8 cellular contexts compared by ENCODE assay signal in the genomic region with DNA sequence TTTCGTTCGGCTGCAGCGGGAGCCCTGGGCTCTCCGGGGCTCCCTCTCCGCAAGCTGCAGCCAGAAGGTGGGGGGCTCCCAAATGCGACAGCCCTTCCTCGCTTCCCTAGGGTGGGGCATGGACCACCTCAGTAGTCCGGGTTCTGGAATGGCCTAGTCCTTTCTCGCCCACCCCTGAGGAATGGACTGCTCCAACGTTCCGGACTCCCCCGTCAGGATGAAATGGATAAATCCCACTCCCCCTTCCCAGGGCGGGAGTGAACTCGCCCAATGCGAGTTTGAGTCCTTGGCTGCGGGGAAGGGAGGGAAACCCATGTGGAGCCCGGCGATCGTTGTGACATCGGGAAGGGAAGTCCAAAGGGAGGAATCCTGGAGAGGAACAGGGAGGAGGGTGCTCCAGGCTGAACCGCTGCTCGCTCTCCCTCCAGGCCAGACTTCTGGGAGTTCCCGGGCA. TPM values are rescaled to one million over a fixed set of nuclear protein-coding genes. Genes with fewer than 3 reads are reported as not detected.
DNase-seq lines count a peak whose midpoint lies in the region; ATAC-seq and TF ChIP-seq lines count a peak whose summit lies in the region.

No MANE protein-coding gene starts in this region.

- DNase-seq in AG08396 (ENCODE audit: low spot score) (peak; percentile 84), GM12865 (ENCODE audit: low read depth) (no peak), NCI-H345 treated with DMSO at 0.1 percent for 48 hours (lab: John Stamatoyannopoulos, UW; ENCODE audit: unreplicated experiment) (peak; percentile 15), glutamatergic neuron (peak; percentile 83)
- DNase-seq in activated naive CD8-positive, alpha-beta T cell treated with anti-CD3 and anti-CD28 coated beads, Interleukin-2, amount 10 ng/mL, durations not matched to agents 7 days and 5 days, result no peak

- H3K4me3 ChIP-seq in GM12865 (ENCODE audit: low read depth, low read length) (peak overlapping the region; percentile 61), neutrophil (ENCODE audit: low read depth in 1 of 2, low read length in 1 of 2) (peak overlapping the region; percentile 46 to 60)

- peaks cover 20 to 29% of the 10 kb centered on the region in 2 experiments for H3K4me1 ChIP-seq in neutrophil (ENCODE audit: control insufficient read depth in 1 of 2, insufficient read depth in 1 of 2, low read depth in 1 of 2, low read length in 1 of 2)

- peaks cover 20% of the 10 kb centered on the region for H3K4me1 Mint-ChIP-seq in activated naive CD8-positive, alpha-beta T cell treated with anti-CD3 and anti-CD28 coated beads, Interleukin-2, amount 10 ng/mL, durations not matched to agents 7 days and 5 days
- peaks cover 13% of the 10 kb centered on the region for H3K4me1 Mint-ChIP-seq in glutamatergic neuron (ENCODE audit: low read depth, unreplicated experiment)

- H3K36me3 Mint-ChIP-seq in activated naive CD8-positive, alpha-beta T cell treated with anti-CD3 and anti-CD28 coated beads, Interleukin-2, amount 10 ng/mL, durations not matched to agents 7 days and 5 days, result no peaks in the 10 kb centered on the region
- H3K36me3 Mint-ChIP-seq in glutamatergic neuron (ENCODE audit: unreplicated experiment), result peaks cover 9% of the 10 kb centered on the region

- no peaks in the 10 kb centered on the region for H3K9me3 Mint-ChIP-seq in activated naive CD8-positive, alpha-beta T cell treated with anti-CD3 and anti-CD28 coated beads, Interleukin-2, amount 10 ng/mL, durations not matched to agents 7 days and 5 days
- H3K9me3 Mint-ChIP-seq in glutamatergic neuron (ENCODE audit: unreplicated experiment), result peaks cover 27% of the 10 kb centered on the region

- POLR2A ChIA-PET in activated naive CD8-positive, alpha-beta T cell treated with anti-CD3 and anti-CD28 coated beads, Interleukin-2, amount 10 ng/mL, durations not matched to agents 7 days and 5 days (lab: Charles Lee), result no interaction called here

- no peak for TF ChIP-seq CTCF in GM12865 (IDR thresholded peaks at IDR 0.05; ENCODE audit: insufficient read depth, low read depth, low read length, missing control alignments)
- no peak for TF ChIP-seq CTCF in glutamatergic neuron (IDR thresholded peaks at IDR 0.05; ENCODE audit: partially characterized antibody, unreplicated experiment)
- no peak for TF ChIP-seq CTCF in neutrophil (IDR thresholded peaks at IDR 0.05)

- peaks cover 99% of the 10 kb centered on the region for H3K27me3 ChIP-seq in neutrophil

- no peak overlapping the region for H3K27ac Mint-ChIP-seq in activated naive CD8-positive, alpha-beta T cell treated with anti-CD3 and anti-CD28 coated beads, Interleukin-2, amount 10 ng/mL, durations not matched to agents 7 days and 5 days
- peak overlapping the region; percentile 89 for H3K27ac Mint-ChIP-seq in glutamatergic neuron (ENCODE audit: unreplicated experiment)

- peaks cover 72% of the 10 kb centered on the region for H3K27me3 Mint-ChIP-seq in activated naive CD8-positive, alpha-beta T cell treated with anti-CD3 and anti-CD28 coated beads, Interleukin-2, amount 10 ng/mL, durations not matched to agents 7 days and 5 days
- H3K27me3 Mint-ChIP-seq in glutamatergic neuron (ENCODE audit: unreplicated experiment), result peaks cover 26% of the 10 kb centered on the region

- peak overlapping the region; percentile 85 for H3K4me3 Mint-ChIP-seq in activated naive CD8-positive, alpha-beta T cell treated with anti-CD3 and anti-CD28 coated beads, Interleukin-2, amount 10 ng/mL, durations not matched to agents 7 days and 5 days
- peak overlapping the region; percentile 96 for H3K4me3 Mint-ChIP-seq in glutamatergic neuron (ENCODE audit: unreplicated experiment)

- H3K27ac ChIP-seq in neutrophil, result no peak overlapping the region

- peaks cover 4% of the 10 kb centered on the region for H3K9me3 ChIP-seq in neutrophil

- ATAC-seq in activated naive CD8-positive, alpha-beta T cell treated with anti-CD3 and anti-CD28 coated beads, Interleukin-2, amount 10 ng/mL, durations not matched to agents 7 days and 5 days (ENCODE audit: low read depth), result no peak
- ATAC-seq in HG03196 (IDR thresholded peaks at IDR 0.05; ENCODE audit: unreplicated experiment) (no peak), GM19467 (IDR thresholded peaks at IDR 0.05; ENCODE audit: unreplicated experiment) (no peak)

- no peaks in the 10 kb centered on the region for H3K36me3 ChIP-seq in neutrophil

RNA-seq across cellular contexts. Expression of a gene that starts 5.5 kb away (rescaled TPM):
- total RNA-seq in activated naive CD8-positive, alpha-beta T cell treated with anti-CD3 and anti-CD28 coated beads, Interleukin-2, amount 10 ng/mL, durations not matched to agents 7 days and 5 days, result not detected
- 26.6 TPM for total RNA-seq in glutamatergic neuron (ENCODE audit: unreplicated experiment)

RNA-seq across cellular contexts. Expression of a gene that starts 7.9 kb away (rescaled TPM):
- under 1 TPM; 0.19 to 0.34 TPM for total RNA-seq in activated naive CD8-positive, alpha-beta T cell treated with anti-CD3 and anti-CD28 coated beads, Interleukin-2, amount 10 ng/mL, durations not matched to agents 7 days and 5 days
- 54.1 TPM for total RNA-seq in glutamatergic neuron (ENCODE audit: unreplicated experiment)

RNA-seq across cellular contexts. Expression of a gene that starts 30.3 kb away (rescaled TPM):
- 1 to 10 TPM; 3.6 to 4.6 TPM for total RNA-seq in activated naive CD8-positive, alpha-beta T cell treated with anti-CD3 and anti-CD28 coated beads, Interleukin-2, amount 10 ng/mL, durations not matched to agents 7 days and 5 days
- 104 TPM for total RNA-seq in glutamatergic neuron (ENCODE audit: unreplicated experiment)

RNA-seq across cellular contexts. Expression of a gene that starts 30.7 kb away (rescaled TPM):
- 1 to 10 TPM; 1.3 to 1.7 TPM for total RNA-seq in activated naive CD8-positive, alpha-beta T cell treated with anti-CD3 and anti-CD28 coated beads, Interleukin-2, amount 10 ng/mL, durations not matched to agents 7 days and 5 days
- total RNA-seq in glutamatergic neuron (ENCODE audit: unreplicated experiment), result 3.2 TPM

RNA-seq across cellular contexts. Expression of a gene that starts 35.5 kb away (rescaled TPM):
- total RNA-seq in activated naive CD8-positive, alpha-beta T cell treated with anti-CD3 and anti-CD28 coated beads, Interleukin-2, amount 10 ng/mL, durations not matched to agents 7 days and 5 days, result 10 to 100 TPM in 1 of 2 experiments, 1 to 10 TPM in 1; 8.9 to 10.1 TPM
- total RNA-seq in glutamatergic neuron (ENCODE audit: unreplicated experiment), result 32.6 TPM

Comparison
In these comparisons a context has a peak if more than half of its experiments do, and no peak if none do; other contexts are left out.
1. DNase-seq: peak in AG08396 (single experiment), NCI-H345 treated with DMSO at 0.1 percent for 48 hours (single experiment) and glutamatergic neuron (single experiment); none in GM12865 (single experiment) and activated naive CD8-positive, alpha-beta T cell treated with anti-CD3 and anti-CD28 coated beads, Interleukin-2, amount 10 ng/mL, durations not matched to agents 7 days and 5 days (single experiment).
2. RNA of a gene that starts 5.5 kb away (total RNA-seq): 26.6 TPM in glutamatergic neuron (single experiment); not detected in activated naive CD8-positive, alpha-beta T cell treated with anti-CD3 and anti-CD28 coated beads, Interleukin-2, amount 10 ng/mL, durations not matched to agents 7 days and 5 days; every median in the first group is over 10 times any median in the second.
3. RNA of a gene that starts 7.9 kb away (total RNA-seq): 54.1 TPM in glutamatergic neuron (single experiment); 0.19 to 0.34 TPM in activated naive CD8-positive, alpha-beta T cell treated with anti-CD3 and anti-CD28 coated beads, Interleukin-2, amount 10 ng/mL, durations not matched to agents 7 days and 5 days; every median in the first group is over 10 times any median in the second.
4. RNA of a gene that starts 30.3 kb away (total RNA-seq): 104 TPM in glutamatergic neuron (single experiment); 3.6 to 4.6 TPM in activated naive CD8-positive, alpha-beta T cell treated with anti-CD3 and anti-CD28 coated beads, Interleukin-2, amount 10 ng/mL, durations not matched to agents 7 days and 5 days; every median in the first group is over 10 times any median in the second.